In genomic region chr19:14328406-14328805, GRCh38 we compare ENCODE assay signal across 8 cellular contexts.
"Had no signal": no experiment of that assay in that cellular context is flagged by ENCODE, and none has a peak within 500 bp of the region (broad histone marks: within the 10 kb centered on the region; RNA-seq: fewer than 3 reads in every experiment).

No MANE protein-coding gene starts in this region.

- H3K4me3 ChIP-seq: GM12878 had no signal

- FAIRE-seq: G401.6, GM12878, GM12891, GM12892, GM18507, GM19239 had no signal

- ATAC-seq: GM12878 had no signal

- DNase-seq: GDM1, GF-D8 had no signal
